In the genomic region with DNA sequence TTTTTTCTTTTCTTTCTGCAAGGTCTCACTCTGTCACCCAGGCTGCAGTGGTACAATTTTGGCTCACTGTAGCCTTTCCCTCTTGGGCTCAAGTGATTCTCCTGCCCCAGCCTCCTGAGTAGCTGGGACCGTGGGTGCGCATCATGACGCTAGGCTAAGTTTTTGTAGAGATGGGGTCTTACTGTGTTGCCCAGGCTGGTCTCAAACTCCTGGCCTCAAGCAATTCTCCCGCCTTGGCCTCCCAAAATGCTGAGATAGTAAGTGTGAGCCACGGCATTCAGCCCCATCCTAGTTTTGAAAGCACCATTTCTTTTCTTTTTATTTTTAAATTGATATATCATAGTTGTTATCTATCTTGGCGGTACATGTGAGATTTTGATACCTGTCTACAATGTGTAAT, we compare ENCODE assay signal across 19 cellular contexts.
"Had no signal": no experiment of that assay in that cellular context is flagged by ENCODE, and none has a peak within 500 bp of the region (broad histone marks: within the 10 kb centered on the region; RNA-seq: fewer than 3 reads in every experiment).

No MANE protein-coding gene starts in this region.

- ATAC-seq: activated CD8-positive, alpha-beta memory T cell treated with anti-CD3 and anti-CD28 coated beads, Interleukin-2, amount 10 ng/mL, durations not matched to agents 7 days and 5 days; body of pancreas; gastroesophageal sphincter; mucosa of descending colon; naive thymus-derived CD4-positive, alpha-beta T cell; sciatic nerve had no signal

- H3K9me3 ChIP-seq: body of pancreas, gastroesophageal sphincter, heart right ventricle, mucosa of descending colon, ovary had no signal

- DNase-seq: activated CD4-positive, alpha-beta memory T cell treated with anti-CD3 and anti-CD28 coated beads for 36 hours; activated CD4-positive, CD25-positive, alpha-beta regulatory T cell treated with anti-CD3 and anti-CD28 coated beads, Interleukin-2, amount 50 U/mL, for 72 hours; activated CD8-positive, alpha-beta memory T cell treated with anti-CD3 and anti-CD28 coated beads, Interleukin-2, amount 10 ng/mL, durations not matched to agents 7 days and 5 days; activated gamma-delta T cell treated with Interleukin-2 at 50 U/mL for 16 hours; activated naive CD8-positive, alpha-beta T cell treated with anti-CD3 and anti-CD28 coated beads, Interleukin-2, amount 10 ng/mL, durations not matched to agents 7 days and 5 days; body of pancreas; erythroblast; heart right ventricle; kidney glomerular epithelial cell; left ventricle myocardium superior; mucosa of descending colon; naive thymus-derived CD4-positive, alpha-beta T cell; ovary; stimulated activated CD4-positive, alpha-beta T cell treated with anti-CD3 and anti-CD28 coated beads, Interleukin-4, amount 100 ng/mL, for 4 hours; stimulated activated naive CD4-positive, alpha-beta T cell had no signal

- H3K9me3 Mint-ChIP-seq: activated CD4-positive, alpha-beta memory T cell treated with anti-CD3 and anti-CD28 coated beads for 36 hours; activated naive CD8-positive, alpha-beta T cell treated with anti-CD3 and anti-CD28 coated beads, Interleukin-2, amount 10 ng/mL, durations not matched to agents 7 days and 5 days; naive thymus-derived CD4-positive, alpha-beta T cell; T-helper 1 cell treated with Interleukin-12 subunit alpha and Interleukin-12 subunit beta and Interleukin-4 antibody, amounts not matched to agents 30 μg/mL and 1 μg/mL, for 36 hours had no signal

- H3K27me3 ChIP-seq: body of pancreas, gastroesophageal sphincter, heart right ventricle, ovary had no signal

- H3K36me3 ChIP-seq: ovary had no signal

- H3K27ac ChIP-seq: body of pancreas, gastroesophageal sphincter, ovary had no signal

- FAIRE-seq: endometrium had no signal

- H3K4me3 ChIP-seq: body of pancreas, gastroesophageal sphincter, heart right ventricle, mucosa of descending colon, ovary had no signal

- H3K4me3 Mint-ChIP-seq: activated CD4-positive, alpha-beta memory T cell treated with anti-CD3 and anti-CD28 coated beads for 36 hours; activated CD8-positive, alpha-beta memory T cell treated with anti-CD3 and anti-CD28 coated beads, Interleukin-2, amount 10 ng/mL, durations not matched to agents 7 days and 5 days; activated naive CD8-positive, alpha-beta T cell treated with anti-CD3 and anti-CD28 coated beads, Interleukin-2, amount 10 ng/mL, durations not matched to agents 7 days and 5 days; naive thymus-derived CD4-positive, alpha-beta T cell; T-helper 1 cell treated with Interleukin-12 subunit alpha and Interleukin-12 subunit beta and Interleukin-4 antibody, amounts not matched to agents 30 μg/mL and 1 μg/mL, for 36 hours had no signal

- H3K27me3 Mint-ChIP-seq: activated CD4-positive, alpha-beta memory T cell treated with anti-CD3 and anti-CD28 coated beads for 36 hours; activated CD8-positive, alpha-beta memory T cell treated with anti-CD3 and anti-CD28 coated beads, Interleukin-2, amount 10 ng/mL, durations not matched to agents 7 days and 5 days; activated naive CD8-positive, alpha-beta T cell treated with anti-CD3 and anti-CD28 coated beads, Interleukin-2, amount 10 ng/mL, durations not matched to agents 7 days and 5 days; naive thymus-derived CD4-positive, alpha-beta T cell had no signal
